Comparison of ENCODE assay signal across 7 cellular contexts in genomic region chr4:177441803-177442622, GRCh38. TPM values are rescaled to one million over a fixed set of nuclear protein-coding genes. Genes with fewer than 3 reads are reported as not detected.
DNase-seq lines count a peak whose midpoint lies in the region; ATAC-seq and TF ChIP-seq lines count a peak whose summit lies in the region.

AGA (minus strand) TSS chr4:177442437; CDS start chr4:177442375, 62 bp downstream.

- peak within 1 kb of the TSS; percentile 53 for H3K4me3 ChIP-seq in astrocyte of the cerebellum (ENCODE audit: low read depth, low read length)

- peak; percentile 76 for ATAC-seq in GM18499 (IDR thresholded peaks at IDR 0.05; ENCODE audit: insufficient read depth, unreplicated experiment)
- ATAC-seq in HG02885 (IDR thresholded peaks at IDR 0.05; ENCODE audit: poor library complexity, unreplicated experiment) = peak; percentile 88

- in situ Hi-C loops in astrocyte of the cerebellum (cut with HindIII; ENCODE audit: low sequenced_read_pairs) = no loop called here

- DNase-seq in NCI-H2029 (lab: John Stamatoyannopoulos, UW) (peak; percentile 85), T-helper 22 cell (ENCODE audit: low read depth) (peak; percentile 93), astrocyte of the cerebellum (ENCODE audit: low read depth) (peak; percentile 83), hepatic stellate cell (ENCODE audit: low spot score) (peak; percentile 92), renal cortical epithelial cell (ENCODE audit: low read depth) (peak; percentile 86)

- no peak for TF ChIP-seq CTCF in astrocyte of the cerebellum (IDR thresholded peaks at IDR 0.05; ENCODE audit: low read depth, low read length, missing control alignments)

RNA-seq across cellular contexts. Expression of gene AGA, which starts in this region (rescaled TPM):
- 41.3 and 69.9 TPM in 2 replicates for total RNA-seq in renal cortical epithelial cell

Comparison
In these comparisons a context has a peak if more than half of its experiments do, and no peak if none do; other contexts are left out.
1. Peak in every context shown above with its lines: DNase-seq, ATAC-seq and H3K4me3 ChIP-seq.